In genomic region chr2:141534671-141535359, GRCh38 we compare ENCODE assay signal across 11 cellular contexts.
A peak's percentile ranks its signal among the peaks of the same experiment; 100 is the strongest.
DNase-seq lines count a peak whose midpoint lies in the region; ATAC-seq and TF ChIP-seq lines count a peak whose summit lies in the region.
"Had no signal": no experiment of that assay in that cellular context is flagged by ENCODE, and none has a peak within 500 bp of the region (broad histone marks: within the 10 kb centered on the region; RNA-seq: fewer than 3 reads in every experiment).

No MANE protein-coding gene starts in this region.

- H3K27ac Mint-ChIP-seq in glutamatergic neuron (ENCODE audit: unreplicated experiment) (peak overlapping the region; percentile 29), Caco-2 (ENCODE audit: unreplicated experiment) (no peak overlapping the region)
- H3K27ac Mint-ChIP-seq: T-helper 1 cell treated with Interleukin-12 subunit alpha and Interleukin-12 subunit beta and Interleukin-4 antibody, amounts not matched to agents 30 μg/mL and 1 μg/mL, for 36 hours had no signal

- no TSS peak for BruUV-seq in Caco-2 (replicated peaks; lab: Mats Ljungman, UMichigan)

- H3K4me3 ChIP-seq in HL-60 (replicated peaks; ENCODE audit: insufficient read depth, low read length) (no peak overlapping the region), Caco-2 (ENCODE audit: low read depth, low read length) (no peak overlapping the region), coronary artery (no peak overlapping the region)
- H3K4me3 ChIP-seq: skin epidermis, uterus had no signal

- H3K4me1 Mint-ChIP-seq in glutamatergic neuron (ENCODE audit: low read depth, unreplicated experiment): peaks cover 31% of the 10 kb centered on the region
- H3K4me1 Mint-ChIP-seq in Caco-2 (ENCODE audit: low read depth, unreplicated experiment): peaks cover 6% of the 10 kb centered on the region

- H3K27me3 Mint-ChIP-seq in glutamatergic neuron (ENCODE audit: unreplicated experiment) (no peaks in the 10 kb centered on the region), Caco-2 (ENCODE audit: insufficient read depth, unreplicated experiment) (peaks cover 3% of the 10 kb centered on the region)

- no peaks in the 10 kb centered on the region; the same call in 1 of the 2 replicates for H3K9me3 ChIP-seq in Caco-2
- H3K9me3 ChIP-seq: uterus had no signal

- H3K27me3 ChIP-seq in HL-60 (ENCODE audit: insufficient read depth, poor library complexity, severe bottlenecking): no peaks in the 10 kb centered on the region
- H3K27me3 ChIP-seq in Caco-2 (replicated peaks; ENCODE audit: control insufficient read depth, insufficient read depth, low read length): no peaks in the 10 kb centered on the region
- H3K27me3 ChIP-seq: uterus had no signal

- TF ChIP-seq CTCF in HL-60 (IDR thresholded peaks at IDR 0.05; ENCODE audit: insufficient read depth, low read length) (no peak), glutamatergic neuron (IDR thresholded peaks at IDR 0.05; ENCODE audit: partially characterized antibody, unreplicated experiment) (no peak), Caco-2 (IDR thresholded peaks at IDR 0.05; ENCODE audit: insufficient read depth in 1 of 2, low read depth in 1 of 2, low read length in 1 of 2, severe bottlenecking in 1 of 2, unreplicated experiment in 1 of 2) (no peak), coronary artery (IDR thresholded peaks at IDR 0.05) (no peak)

- CTCF ChIA-PET in Caco-2 (lab: Charles Lee): no interaction called here

- H3K27ac ChIP-seq in HL-60 (replicated peaks) (peak overlapping the region; percentile 17; the same call in 1 of the 2 replicates), coronary artery (no peak overlapping the region)
- H3K27ac ChIP-seq: skin epidermis, uterus had no signal

- H3K9me3 Mint-ChIP-seq in glutamatergic neuron (ENCODE audit: unreplicated experiment): no peaks in the 10 kb centered on the region
- no peaks in the 10 kb centered on the region for H3K9me3 Mint-ChIP-seq in Caco-2 (ENCODE audit: unreplicated experiment)
- H3K9me3 Mint-ChIP-seq: T-helper 1 cell treated with Interleukin-12 subunit alpha and Interleukin-12 subunit beta and Interleukin-4 antibody, amounts not matched to agents 30 μg/mL and 1 μg/mL, for 36 hours had no signal

- POLR2A ChIA-PET in Caco-2 (lab: Charles Lee): no interaction called here

- H3K4me3 Mint-ChIP-seq in glutamatergic neuron (ENCODE audit: unreplicated experiment): no peak overlapping the region
- H3K4me3 Mint-ChIP-seq in Caco-2 (ENCODE audit: unreplicated experiment): no peak overlapping the region
- H3K4me3 Mint-ChIP-seq: T-helper 1 cell treated with Interleukin-12 subunit alpha and Interleukin-12 subunit beta and Interleukin-4 antibody, amounts not matched to agents 30 μg/mL and 1 μg/mL, for 36 hours had no signal

- H3K36me3 Mint-ChIP-seq in glutamatergic neuron (ENCODE audit: unreplicated experiment): no peaks in the 10 kb centered on the region
- H3K36me3 Mint-ChIP-seq in Caco-2 (ENCODE audit: insufficient read depth, unreplicated experiment): no peaks in the 10 kb centered on the region

- ATAC-seq in GM18508 (IDR thresholded peaks at IDR 0.05; ENCODE audit: insufficient read depth, unreplicated experiment): peak; percentile 80
- ATAC-seq in GM21825 (IDR thresholded peaks at IDR 0.05; ENCODE audit: unreplicated experiment): peak; percentile 90

- no peaks in the 10 kb centered on the region for H3K4me1 ChIP-seq in Caco-2
- H3K4me1 ChIP-seq: uterus had no signal

- DNase-seq in HL-60 (ENCODE audit: low read depth in 1 of 2, low spot score in 1 of 2): peak in 1 of 2 experiments; percentile 19
- DNase-seq in glutamatergic neuron: no peak
- no peak for DNase-seq in Caco-2
- DNase-seq in coronary artery (ENCODE audit: low spot score): no peak
- no peak for DNase-seq in NCI-H748 treated with DMSO at 0.1 percent for 48 hours (lab: John Stamatoyannopoulos, UW)
- no peak for DNase-seq in NCI-H1092 treated with DMSO at 0.1 percent for 48 hours (lab: John Stamatoyannopoulos, UW)
- DNase-seq: uterus had no signal

- no peaks in the 10 kb centered on the region for H3K36me3 ChIP-seq in Caco-2 (ENCODE audit: control insufficient read depth, insufficient read depth, low read length)
- H3K36me3 ChIP-seq: uterus had no signal

- intact Hi-C loops in Caco-2 (cut with micrococcal nuclease; ENCODE audit: unreplicated experiment): no loop called here
